In genomic region chr1:150280138-150280707, GRCh38 we compare ENCODE assay signal across 2 cellular contexts.
TF ChIP-seq lines count a peak whose summit lies in the region.

No MANE protein-coding gene starts in this region.

TF ChIP-seq in SK-N-SH, 30 proteins besides CTCF, POLR2A, EP300 and RAD21 (continued from another document):
- TF ChIP-seq, protein P1, sequence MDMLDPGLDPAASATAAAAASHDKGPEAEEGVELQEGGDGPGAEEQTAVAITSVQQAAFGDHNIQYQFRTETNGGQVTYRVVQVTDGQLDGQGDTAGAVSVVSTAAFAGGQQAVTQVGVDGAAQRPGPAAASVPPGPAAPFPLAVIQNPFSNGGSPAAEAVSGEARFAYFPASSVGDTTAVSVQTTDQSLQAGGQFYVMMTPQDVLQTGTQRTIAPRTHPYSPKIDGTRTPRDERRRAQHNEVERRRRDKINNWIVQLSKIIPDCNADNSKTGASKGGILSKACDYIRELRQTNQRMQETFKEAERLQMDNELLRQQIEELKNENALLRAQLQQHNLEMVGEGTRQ (IDR thresholded peaks at IDR 0.05; ENCODE audit: borderline replicate concordance, low read depth, low read length): no peak
- TF ChIP-seq FOXJ3 (CRISPR knock-in tag; IDR thresholded peaks at IDR 0.05): no peak
- TF ChIP-seq, protein P2, sequence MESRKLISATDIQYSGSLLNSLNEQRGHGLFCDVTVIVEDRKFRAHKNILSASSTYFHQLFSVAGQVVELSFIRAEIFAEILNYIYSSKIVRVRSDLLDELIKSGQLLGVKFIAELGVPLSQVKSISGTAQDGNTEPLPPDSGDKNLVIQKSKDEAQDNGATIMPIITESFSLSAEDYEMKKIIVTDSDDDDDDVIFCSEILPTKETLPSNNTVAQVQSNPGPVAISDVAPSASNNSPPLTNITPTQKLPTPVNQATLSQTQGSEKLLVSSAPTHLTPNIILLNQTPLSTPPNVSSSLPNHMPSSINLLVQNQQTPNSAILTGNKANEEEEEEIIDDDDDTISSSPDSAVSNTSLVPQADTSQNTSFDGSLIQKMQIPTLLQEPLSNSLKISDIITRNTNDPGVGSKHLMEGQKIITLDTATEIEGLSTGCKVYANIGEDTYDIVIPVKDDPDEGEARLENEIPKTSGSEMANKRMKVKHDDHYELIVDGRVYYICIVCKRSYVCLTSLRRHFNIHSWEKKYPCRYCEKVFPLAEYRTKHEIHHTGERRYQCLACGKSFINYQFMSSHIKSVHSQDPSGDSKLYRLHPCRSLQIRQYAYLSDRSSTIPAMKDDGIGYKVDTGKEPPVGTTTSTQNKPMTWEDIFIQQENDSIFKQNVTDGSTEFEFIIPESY (IDR thresholded peaks at IDR 0.05; ENCODE audit: borderline replicate concordance, low read depth): no peak
- no peak for TF ChIP-seq TEAD4 (IDR thresholded peaks at IDR 0.05; ENCODE audit: borderline replicate concordance, insufficient read depth)
- no peak for TF ChIP-seq REST (IDR thresholded peaks at IDR 0.05; ENCODE audit: low read depth, low read length)
- TF ChIP-seq MAX (IDR thresholded peaks at IDR 0.05; ENCODE audit: low read depth): no peak

TF ChIP-seq in SK-N-SH treated with all-trans-retinoic acid at 6 μM for 48 hours, 23 proteins besides CTCF, POLR2A, EP300 and RAD21 (continued from another document):
- TF ChIP-seq GLIS3 (CRISPR knock-in tag; IDR thresholded peaks at IDR 0.05): no peak
